Comparison of ENCODE assay signal across 11 cellular contexts in genomic region chr3:171682743-171683142, GRCh38.
"Had no signal": no experiment of that assay in that cellular context is flagged by ENCODE, and none has a peak within 500 bp of the region (broad histone marks: within the 10 kb centered on the region; RNA-seq: fewer than 3 reads in every experiment).

No MANE protein-coding gene starts in this region.

- H3K9me3 ChIP-seq: HAP-1 had no signal

- FAIRE-seq: H1, H54 had no signal

- H3K9me3 Mint-ChIP-seq: GM23338, H9, HFFc6 had no signal

- H3K4me3 ChIP-seq: GM23248, GM23338, HAP-1 had no signal

- H3K4me1 ChIP-seq: HAP-1 had no signal

- H3K27ac ChIP-seq: GM23248 had no signal

- DNase-seq: GM23248, GOT3, H7, H9, HCEC 1CT, HFFc6 had no signal

- ATAC-seq: GM23338, HCT116 had no signal

- H3K4me2 ChIP-seq: GM23338 had no signal

- H3K27ac Mint-ChIP-seq: GM23338, H9, HFFc6 had no signal

- H3K4me3 Mint-ChIP-seq: GM23338, H9, HFFc6 had no signal

- H2AFZ ChIP-seq: GM23248, GM23338 had no signal

- H3K36me3 ChIP-seq: HAP-1 had no signal

- H3K9ac ChIP-seq: GM23248 had no signal
